In genomic region chr15:100686021-100686724, GRCh38 we compare ENCODE assay signal across 18 cellular contexts.
DNase-seq lines count a peak whose midpoint lies in the region; ATAC-seq and TF ChIP-seq lines count a peak whose summit lies in the region.
"Had no signal": no experiment of that assay in that cellular context is flagged by ENCODE, and none has a peak within 500 bp of the region (broad histone marks: within the 10 kb centered on the region; RNA-seq: fewer than 3 reads in every experiment).

No MANE protein-coding gene starts in this region.

- no peak for TF ChIP-seq CTCF in PC-3 (conservative IDR thresholded peaks at IDR 0.05; ENCODE audit: low read depth, low read length)
- TF ChIP-seq CTCF in fibroblast of mammary gland (conservative IDR thresholded peaks at IDR 0.05; ENCODE audit: control insufficient read depth, insufficient read depth, low read depth, low read length): no peak
- TF ChIP-seq CTCF in ovary (IDR thresholded peaks at IDR 0.05): no peak

- no peaks in the 10 kb centered on the region for H3K9me2 ChIP-seq in PC-3 (replicated peaks; ENCODE audit: low read length)

- peak overlapping the region; percentile 38 for H2AFZ ChIP-seq in ACC112 (ENCODE audit: low read length, unreplicated experiment)
- H2AFZ ChIP-seq in PC-3 (ENCODE audit: low read length): no peak overlapping the region

- H3F3A ChIP-seq in PC-3 (ENCODE audit: low read length, unreplicated experiment): peaks cover 9% of the 10 kb centered on the region

- H3K79me2 ChIP-seq in ACC112 (ENCODE audit: control insufficient read depth, insufficient read depth, low read length, unreplicated experiment): no peaks in the 10 kb centered on the region
- peaks cover 10% of the 10 kb centered on the region for H3K79me2 ChIP-seq in PC-3 (ENCODE audit: low read length)

- H3K9ac ChIP-seq in PC-3 (ENCODE audit: low read length): peak overlapping the region; percentile 96

- TF ChIP-seq EP300 in ovary (IDR thresholded peaks at IDR 0.05): peak; percentile 74

- DNase-seq in PC-3: no peak
- peak; percentile 75 for DNase-seq in fibroblast of mammary gland (ENCODE audit: low read depth)
- DNase-seq in ovary: peak; percentile 56 to 77 (median 67)
- DNase-seq in MV-4-11 (lab: John Stamatoyannopoulos, UW): no peak
- no peak for DNase-seq in NCI-H226
- DNase-seq in G401 (ENCODE audit: low spot score): no peak
- DNase-seq: 8988T; activated naive CD4-positive, alpha-beta T cell; CD8-positive, alpha-beta memory T cell; effector CD8-positive, alpha-beta T cell; GDM1; glutamatergic neuron; kidney; NCI-H1092; stimulated activated CD4-positive, alpha-beta T cell treated with anti-CD3 and anti-CD28 coated beads, Interleukin-4, amount 100 ng/mL, for 1 hour had no signal

- H3K4me3 ChIP-seq in ACC112 (ENCODE audit: low read depth, low read length) (peak overlapping the region; percentile 66; the same call in 1 of the 2 replicates), PC-3 (ENCODE audit: low read length) (no peak overlapping the region), fibroblast of mammary gland (ENCODE audit: control insufficient read depth, low read depth, low read length) (no peak overlapping the region), ovary (no peak overlapping the region)

- H3K36me3 ChIP-seq in ACC112 (ENCODE audit: insufficient read depth, low read length): no peaks in the 10 kb centered on the region
- no peaks in the 10 kb centered on the region for H3K36me3 ChIP-seq in PC-3 (ENCODE audit: low read depth, low read length)
- H3K36me3 ChIP-seq in ovary: no peaks in the 10 kb centered on the region

- H3K27ac ChIP-seq in ACC112 (ENCODE audit: low read depth, low read length): peak overlapping the region; percentile 99
- H3K27ac ChIP-seq in PC-3 (ENCODE audit: low read length): peak overlapping the region; percentile 100
- H3K27ac ChIP-seq in ovary: peak overlapping the region; percentile 50 to 51
- H3K27ac ChIP-seq: VCaP had no signal

- CTCF ChIA-PET in PC-3 (lab: Charles Lee): no interaction called here

- H3K4me1 ChIP-seq in ACC112 (ENCODE audit: control insufficient read depth, insufficient read depth, low read length, unreplicated experiment) (peaks cover 29% of the 10 kb centered on the region), PC-3 (ENCODE audit: insufficient read depth, low read length) (peaks cover 42% of the 10 kb centered on the region), ovary (ENCODE audit: insufficient read depth) (peaks cover 15% of the 10 kb centered on the region)

- 31 to 48% (median 36%) methylated on average over 23 of the region's 23 CpGs for whole genome bisulfite sequencing in ovary, 3 donors

- H3K27me3 ChIP-seq in ACC112 (ENCODE audit: insufficient read depth, low read length) (no peaks in the 10 kb centered on the region), PC-3 (ENCODE audit: low read length) (no peaks in the 10 kb centered on the region), ovary (no peaks in the 10 kb centered on the region)

- H3K4me2 ChIP-seq in PC-3 (ENCODE audit: low read length): peak overlapping the region; percentile 69

- H4K20me1 ChIP-seq in PC-3 (ENCODE audit: low read length): no peaks in the 10 kb centered on the region

- no peaks in the 10 kb centered on the region for H3K9me3 ChIP-seq in PC-3 (ENCODE audit: low read length)
- H3K9me3 ChIP-seq in ovary: no peaks in the 10 kb centered on the region

- in situ Hi-C loops in G401 (cut with HindIII; ENCODE audit: low sequenced_read_pairs): no loop called here

- POLR2A ChIA-PET in PC-3 (lab: Charles Lee; ENCODE audit: unreplicated experiment): no interaction called here

- no TSS peak for BruUV-seq in PC-3 (replicated peaks; lab: Mats Ljungman, UMichigan)

- intact Hi-C loops in PC-3 (cut with micrococcal nuclease) (no loop called here), ovary (cut with DNase I) (no loop called here)

- no peak for TF ChIP-seq POLR2A in ovary (IDR thresholded peaks at IDR 0.05)

- ATAC-seq in PC-3: no peak
- ATAC-seq in GM21447 (IDR thresholded peaks at IDR 0.05; ENCODE audit: unreplicated experiment): no peak

Comparison
In these comparisons a context has a peak if more than half of its experiments do, and no peak if none do; other contexts are left out.
1. DNase-seq: peak in fibroblast of mammary gland (single experiment) and ovary (5 of 5); none in PC-3 (single experiment), MV-4-11 (single experiment), NCI-H226 (single experiment) and G401 (single experiment).
2. Peak in every context shown above with its lines, with median percentiles within 50 percentile points of each other: H3K27ac ChIP-seq.